In the genomic region with DNA sequence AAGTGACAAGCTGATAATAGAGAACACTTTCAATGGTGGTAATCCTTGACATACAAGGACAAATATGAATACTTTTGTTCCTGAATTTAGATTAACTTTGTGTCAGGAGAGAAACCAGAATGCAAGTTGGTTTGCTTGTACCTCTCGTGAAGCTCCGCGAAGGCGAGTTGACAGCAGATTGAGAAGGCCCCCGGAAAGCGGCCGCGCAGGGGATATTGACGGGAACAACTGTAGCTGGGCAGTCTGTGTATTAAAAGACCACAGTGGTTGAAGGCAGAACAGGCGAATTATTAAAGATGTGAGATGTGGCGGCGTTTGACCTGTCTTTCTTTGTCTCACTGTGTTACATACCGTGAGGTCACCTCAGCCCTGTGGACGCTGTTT, we compare ENCODE assay signal across 14 cellular contexts.
DNase-seq lines count a peak whose midpoint lies in the region; ATAC-seq and TF ChIP-seq lines count a peak whose summit lies in the region.
"Had no signal": no experiment of that assay in that cellular context is flagged by ENCODE, and none has a peak within 500 bp of the region (broad histone marks: within the 10 kb centered on the region; RNA-seq: fewer than 3 reads in every experiment).

No MANE protein-coding gene starts in this region.

- no peaks in the 10 kb centered on the region for H3F3A ChIP-seq in GM23338 (replicated peaks; ENCODE audit: low read depth)

- no peaks in the 10 kb centered on the region for H3K36me3 Mint-ChIP-seq in GM23338 (ENCODE audit: low read depth)
- H3K36me3 Mint-ChIP-seq in WTC11, result no peaks in the 10 kb centered on the region

- H3K4me3 ChIP-seq in GM23338 (no peak overlapping the region), HUES48 (ENCODE audit: low read depth, low read length) (no peak overlapping the region), right atrium auricular region (no peak overlapping the region), dorsolateral prefrontal cortex (no peak overlapping the region)
- H3K4me3 ChIP-seq: A549, GM23248 had no signal

- ATAC-seq in GM23338 (no peak; the same call in 2 of the 3 replicates), WTC11 (no peak), omental fat pad (ENCODE audit: low FRiP score) (no peak)
- ATAC-seq: A549 had no signal

- no peak overlapping the region for H3K27ac Mint-ChIP-seq in GM23338
- H3K27ac Mint-ChIP-seq in WTC11, result peak overlapping the region; percentile 31; the same call in 1 of the 2 replicates
- H3K27ac Mint-ChIP-seq: CD4-positive, alpha-beta T cell had no signal

- no peak overlapping the region for H2AFZ ChIP-seq in GM23338
- H2AFZ ChIP-seq: GM23248 had no signal

- H3K79me2 ChIP-seq in GM23338 (replicated peaks; ENCODE audit: insufficient read depth), result no peaks in the 10 kb centered on the region

- DNase-seq in GM23338 (ENCODE audit: low spot score) (no peak), WTC11 (ENCODE audit: low spot score) (no peak), retina (peak; percentile 30), right atrium auricular region (ENCODE audit: low spot score) (no peak), omental fat pad (ENCODE audit: low spot score) (no peak), dorsolateral prefrontal cortex (no peak)
- DNase-seq: AML-193; Caco-2; CD4-positive, alpha-beta T cell; GM23248 had no signal

- no peaks in the 10 kb centered on the region for H4K20me1 ChIP-seq in GM23338 (replicated peaks; ENCODE audit: insufficient read depth)

- peak overlapping the region; percentile 72; the same call in 1 of the 2 replicates for H3K27ac ChIP-seq in GM23338 (ENCODE audit: low read depth)
- peak overlapping the region; percentile 67 for H3K27ac ChIP-seq in HUES48 (ENCODE audit: low read depth, low read length)
- no peak overlapping the region for H3K27ac ChIP-seq in right atrium auricular region
- no peak overlapping the region for H3K27ac ChIP-seq in dorsolateral prefrontal cortex
- H3K27ac ChIP-seq: 22Rv1, A549, C4-2B, GM23248 had no signal

- no peaks in the 10 kb centered on the region for H3K9me2 ChIP-seq in GM23338 (ENCODE audit: insufficient read depth)

- no peak overlapping the region for H3K4me2 ChIP-seq in GM23338
- H3K4me2 ChIP-seq: A549 had no signal

- H3K9me3 ChIP-seq in HUES48 (ENCODE audit: control insufficient read depth, insufficient read depth, low read length) (no peaks in the 10 kb centered on the region), right atrium auricular region (no peaks in the 10 kb centered on the region)
- H3K9me3 ChIP-seq: A549, Caco-2 had no signal

- POLR2A ChIA-PET in WTC11 (lab: Charles Lee), result no interaction called here

- H3K4me1 Mint-ChIP-seq in GM23338 (peaks cover 33% of the 10 kb centered on the region), WTC11 (peaks cover 45% of the 10 kb centered on the region)

- peaks cover 15% of the 10 kb centered on the region for H3K4me1 ChIP-seq in GM23338 (ENCODE audit: insufficient read depth)
- H3K4me1 ChIP-seq in HUES48 (ENCODE audit: control insufficient read depth, insufficient read depth, low read length), result peaks cover 32% of the 10 kb centered on the region
- H3K4me1 ChIP-seq in right atrium auricular region, result no peaks in the 10 kb centered on the region
- H3K4me1 ChIP-seq: A549 had no signal

- no peak overlapping the region for H3K9ac ChIP-seq in HUES48 (ENCODE audit: low read depth, low read length)
- H3K9ac ChIP-seq: GM23248 had no signal

- H3K9me3 Mint-ChIP-seq in GM23338 (no peaks in the 10 kb centered on the region), WTC11 (no peaks in the 10 kb centered on the region)
- H3K9me3 Mint-ChIP-seq: CD4-positive, alpha-beta T cell had no signal

- CTCF ChIA-PET in WTC11 (lab: Charles Lee), result interaction anchor here (0.6 to 1.0 kb wide), 3 partner anchors 24 to 348 kb away, joined by 3 read pairs; no protein-coding TSS in a partner anchor

- no peak for TF ChIP-seq CTCF in GM23338 (conservative IDR thresholded peaks at IDR 0.05; ENCODE audit: low read depth in 2 of 2)
- no peak for TF ChIP-seq CTCF in WTC11 (IDR thresholded peaks at IDR 0.05)
- TF ChIP-seq CTCF in right atrium auricular region (IDR thresholded peaks at IDR 0.05), result no peak
- no peak for TF ChIP-seq CTCF in omental fat pad (IDR thresholded peaks at IDR 0.05)
- TF ChIP-seq CTCF in dorsolateral prefrontal cortex (IDR thresholded peaks at IDR 0.05 in 54 of 56, conservative IDR thresholded peaks at IDR 0.05 in 2 of 56; ENCODE audit: low read depth in 1 of 56, partially characterized antibody in 56 of 56), result no peak

- intact Hi-C loops in dorsolateral prefrontal cortex (cut with DNase I), result no loop called here

- H3K4me3 Mint-ChIP-seq in GM23338 (no peak overlapping the region), WTC11 (no peak overlapping the region)
- H3K4me3 Mint-ChIP-seq: CD4-positive, alpha-beta T cell had no signal

- no peaks in the 10 kb centered on the region for H3K36me3 ChIP-seq in GM23338 (ENCODE audit: insufficient read depth)
- no peaks in the 10 kb centered on the region for H3K36me3 ChIP-seq in HUES48 (ENCODE audit: control insufficient read depth, insufficient read depth, low read length)
- no peaks in the 10 kb centered on the region for H3K36me3 ChIP-seq in right atrium auricular region

- H3K27me3 ChIP-seq in GM23338 (ENCODE audit: insufficient read depth) (no peaks in the 10 kb centered on the region), HUES48 (ENCODE audit: control insufficient read depth, insufficient read depth, low read length) (no peaks in the 10 kb centered on the region), right atrium auricular region (no peaks in the 10 kb centered on the region), dorsolateral prefrontal cortex (peaks cover 0 to 21% (median 0%) of the 10 kb centered on the region in 45 donors)

- H3K27me3 Mint-ChIP-seq in GM23338 (ENCODE audit: insufficient read depth, low read depth, poor library complexity) (peaks cover 4% of the 10 kb centered on the region), WTC11 (ENCODE audit: low read depth) (no peaks in the 10 kb centered on the region)

TF ChIP-seq in GM23338, 12 proteins besides CTCF, POLR2A, EP300 and RAD21 (continues in another document):
- no peak for TF ChIP-seq EZH2phosphoT487 (IDR thresholded peaks at IDR 0.05; ENCODE audit: unreplicated experiment)

TF ChIP-seq in WTC11, 78 proteins besides CTCF, POLR2A, EP300 and RAD21 (continues in another document):
- no peak for TF ChIP-seq MYBL2 (CRISPR knock-in tag; IDR thresholded peaks at IDR 0.05)
- no peak for TF ChIP-seq ZBTB21 (CRISPR knock-in tag; IDR thresholded peaks at IDR 0.05; ENCODE audit: borderline replicate concordance)
- TF ChIP-seq, protein P1, sequence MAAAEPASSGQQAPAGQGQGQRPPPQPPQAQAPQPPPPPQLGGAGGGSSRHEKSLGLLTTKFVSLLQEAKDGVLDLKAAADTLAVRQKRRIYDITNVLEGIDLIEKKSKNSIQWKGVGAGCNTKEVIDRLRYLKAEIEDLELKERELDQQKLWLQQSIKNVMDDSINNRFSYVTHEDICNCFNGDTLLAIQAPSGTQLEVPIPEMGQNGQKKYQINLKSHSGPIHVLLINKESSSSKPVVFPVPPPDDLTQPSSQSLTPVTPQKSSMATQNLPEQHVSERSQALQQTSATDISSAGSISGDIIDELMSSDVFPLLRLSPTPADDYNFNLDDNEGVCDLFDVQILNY (CRISPR knock-in tag; IDR thresholded peaks at IDR 0.05), result no peak
- TF ChIP-seq, protein P2, sequence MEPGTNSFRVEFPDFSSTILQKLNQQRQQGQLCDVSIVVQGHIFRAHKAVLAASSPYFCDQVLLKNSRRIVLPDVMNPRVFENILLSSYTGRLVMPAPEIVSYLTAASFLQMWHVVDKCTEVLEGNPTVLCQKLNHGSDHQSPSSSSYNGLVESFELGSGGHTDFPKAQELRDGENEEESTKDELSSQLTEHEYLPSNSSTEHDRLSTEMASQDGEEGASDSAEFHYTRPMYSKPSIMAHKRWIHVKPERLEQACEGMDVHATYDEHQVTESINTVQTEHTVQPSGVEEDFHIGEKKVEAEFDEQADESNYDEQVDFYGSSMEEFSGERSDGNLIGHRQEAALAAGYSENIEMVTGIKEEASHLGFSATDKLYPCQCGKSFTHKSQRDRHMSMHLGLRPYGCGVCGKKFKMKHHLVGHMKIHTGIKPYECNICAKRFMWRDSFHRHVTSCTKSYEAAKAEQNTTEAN (CRISPR knock-in tag; IDR thresholded peaks at IDR 0.05), result no peak
- TF ChIP-seq TCF7 (CRISPR knock-in tag; IDR thresholded peaks at IDR 0.05; ENCODE audit: low read depth), result no peak
- TF ChIP-seq AFF4 (CRISPR knock-in tag; IDR thresholded peaks at IDR 0.05; ENCODE audit: borderline replicate concordance), result no peak
- TF ChIP-seq NR2C2 (CRISPR knock-in tag; IDR thresholded peaks at IDR 0.05), result no peak
- no peak for TF ChIP-seq TP53 (CRISPR knock-in tag; IDR thresholded peaks at IDR 0.05)

Comparison
In these comparisons a context has a peak if more than half of its experiments do, and no peak if none do; other contexts are left out.
1. H3K27ac ChIP-seq: peak in GM23338 (single experiment) and HUES48 (single experiment); none in right atrium auricular region (0 of 2) and dorsolateral prefrontal cortex (0 of 59).